14 cellular contexts compared by ENCODE assay signal in genomic region chr16:23146877-23147601, GRCh38. TPM values are rescaled to one million over a fixed set of nuclear protein-coding genes. Genes with fewer than 3 reads are reported as not detected.
DNase-seq lines count a peak whose midpoint lies in the region; ATAC-seq and TF ChIP-seq lines count a peak whose summit lies in the region.
"Had no signal": no experiment of that assay in that cellular context is flagged by ENCODE, and none has a peak within 500 bp of the region (broad histone marks: within the 10 kb centered on the region; RNA-seq: fewer than 3 reads in every experiment).

No MANE protein-coding gene starts in this region.

- TF ChIP-seq CTCF in coronary artery (IDR thresholded peaks at IDR 0.05) (no peak), left lung (IDR thresholded peaks at IDR 0.05) (no peak)

- H3K36me3 ChIP-seq in BLaER1 treated with 17β-estradiol and CSF1 and Interleukin-3, amounts not matched to agents 10 nM and 100 nM, result no peaks in the 10 kb centered on the region
- H3K36me3 ChIP-seq in HUES48 (ENCODE audit: control insufficient read depth, insufficient read depth, low read length) (no peaks in the 10 kb centered on the region), left lung (no peaks in the 10 kb centered on the region)

- H3K9ac ChIP-seq in BLaER1 treated with 17β-estradiol and CSF1 and Interleukin-3, amounts not matched to agents 10 nM and 100 nM, result peak overlapping the region in 2 of 11 experiments; percentile 14 to 21; a peak in 2 of 22 replicates
- H3K9ac ChIP-seq in HUES48 (ENCODE audit: low read depth, low read length), result no peak overlapping the region

- H3K4me2 ChIP-seq in BLaER1 treated with 17β-estradiol and CSF1 and Interleukin-3, amounts not matched to agents 10 nM and 100 nM, result peak overlapping the region; percentile 81 to 99 (median 96)

- no peak for DNase-seq in coronary artery (ENCODE audit: low spot score)
- no peak for DNase-seq in natural killer cell treated with Interleukin-12 subunit alpha and Interleukin-12 subunit beta and Interleukin-15 and Interleukin-18, amount 100 ng/mL, for 72 hours (ENCODE audit: low spot score)
- DNase-seq in NCI-H2029 treated with DMSO at 0.1 percent for 48 hours (lab: John Stamatoyannopoulos, UW), result no peak
- DNase-seq in NK-92 treated with Interleukin-12 subunit alpha and Interleukin-12 subunit beta, amount 100 ng/mL, for 24 hours (lab: John Stamatoyannopoulos, UW), result no peak
- no peak for DNase-seq in left lung
- DNase-seq: activated T-cell treated with anti-CD3 and anti-CD28 coated beads, Interleukin-2, amount 50 U/mL, for 48 hours; cortex of kidney; DMS 273 treated with DMSO at 0.1 percent for 48 hours; H7; NCI-H1417 had no signal

- no peaks in the 10 kb centered on the region for H3K9me3 Mint-ChIP-seq in natural killer cell treated with Interleukin-12 subunit alpha and Interleukin-12 subunit beta and Interleukin-15 and Interleukin-18, amount 100 ng/mL, for 72 hours

- no peak overlapping the region for H3K27ac ChIP-seq in BLaER1 treated with 17β-estradiol and CSF1 and Interleukin-3, amounts not matched to agents 10 nM and 100 nM
- H3K27ac ChIP-seq in HUES48 (ENCODE audit: low read depth, low read length) (no peak overlapping the region), coronary artery (no peak overlapping the region), left lung (no peak overlapping the region)

- H3K36me3 Mint-ChIP-seq in natural killer cell treated with Interleukin-12 subunit alpha and Interleukin-12 subunit beta and Interleukin-15 and Interleukin-18, amount 100 ng/mL, for 72 hours, result no peaks in the 10 kb centered on the region

- no peaks in the 10 kb centered on the region for H3K27me3 Mint-ChIP-seq in natural killer cell treated with Interleukin-12 subunit alpha and Interleukin-12 subunit beta and Interleukin-15 and Interleukin-18, amount 100 ng/mL, for 72 hours

- H3K27ac Mint-ChIP-seq in natural killer cell treated with Interleukin-12 subunit alpha and Interleukin-12 subunit beta and Interleukin-15 and Interleukin-18, amount 100 ng/mL, for 72 hours, result no peak overlapping the region

- H3K4me3 Mint-ChIP-seq in natural killer cell treated with Interleukin-12 subunit alpha and Interleukin-12 subunit beta and Interleukin-15 and Interleukin-18, amount 100 ng/mL, for 72 hours, result peak overlapping the region; percentile 13

- H3K27me3 ChIP-seq in BLaER1 treated with 17β-estradiol and CSF1 and Interleukin-3, amounts not matched to agents 10 nM and 100 nM, result no peaks in the 10 kb centered on the region
- no peaks in the 10 kb centered on the region for H3K27me3 ChIP-seq in HUES48 (ENCODE audit: control insufficient read depth, insufficient read depth, low read length)
- H3K27me3 ChIP-seq in left lung, result no peaks in the 10 kb centered on the region

- no peak overlapping the region; a peak in 2 of 20 replicates for H3K4me3 ChIP-seq in BLaER1 treated with 17β-estradiol and CSF1 and Interleukin-3, amounts not matched to agents 10 nM and 100 nM
- H3K4me3 ChIP-seq in HUES48 (ENCODE audit: low read depth, low read length), result peak overlapping the region; percentile 26; the same call in 1 of the 2 replicates
- peak overlapping the region; percentile 89 for H3K4me3 ChIP-seq in coronary artery
- peak overlapping the region in 1 of 2 donors; percentile 76 for H3K4me3 ChIP-seq in left lung

- H3K9me3 ChIP-seq in BLaER1 treated with 17β-estradiol and CSF1 and Interleukin-3, amounts not matched to agents 10 nM and 100 nM (replicated peaks in 1 of 11), result no peaks in the 10 kb centered on the region
- H3K9me3 ChIP-seq in HUES48 (ENCODE audit: control insufficient read depth, insufficient read depth, low read length), result no peaks in the 10 kb centered on the region
- no peaks in the 10 kb centered on the region for H3K9me3 ChIP-seq in left lung

- peaks cover 22 to 65% (median 41%) of the 10 kb centered on the region in 11 experiments; a peak in 17 of 22 replicates for H4K20me1 ChIP-seq in BLaER1 treated with 17β-estradiol and CSF1 and Interleukin-3, amounts not matched to agents 10 nM and 100 nM

- intact Hi-C loops in left lung (cut with DNase I), result no loop called here

- ATAC-seq in natural killer cell treated with Interleukin-12 subunit alpha and Interleukin-12 subunit beta and Interleukin-15 and Interleukin-18, amount 100 ng/mL, for 72 hours, result no peak
- ATAC-seq in HG03521 (IDR thresholded peaks at IDR 0.05; ENCODE audit: unreplicated experiment) (no peak), left lung (no peak)

- H3K4me1 Mint-ChIP-seq in natural killer cell treated with Interleukin-12 subunit alpha and Interleukin-12 subunit beta and Interleukin-15 and Interleukin-18, amount 100 ng/mL, for 72 hours (ENCODE audit: low read depth in 2 of 2), result peaks cover 16 to 20% of the 10 kb centered on the region in 2 donors

- peaks cover 24 to 44% (median 34%) of the 10 kb centered on the region in 10 experiments for H3K4me1 ChIP-seq in BLaER1 treated with 17β-estradiol and CSF1 and Interleukin-3, amounts not matched to agents 10 nM and 100 nM
- H3K4me1 ChIP-seq in HUES48 (ENCODE audit: control insufficient read depth, insufficient read depth, low read length) (peaks cover 41% of the 10 kb centered on the region), left lung (peaks cover 13 to 41% of the 10 kb centered on the region in 2 donors)

RNA-seq across cellular contexts. Expression of gene USP31, which starts 2.2 kb away (rescaled TPM):
- total RNA-seq in natural killer cell treated with Interleukin-12 subunit alpha and Interleukin-12 subunit beta and Interleukin-15 and Interleukin-18, amount 100 ng/mL, for 72 hours, result 10 to 100 TPM in 1 of 2 donors, 1 to 10 TPM in 1; 5.7 to 16.6 TPM
- total RNA-seq in left lung, result 10 to 100 TPM; 10.9 to 17.7 TPM

RNA-seq across cellular contexts. Expression of gene SCNN1G, which starts 35.5 kb away (rescaled TPM):
- not detected for total RNA-seq in natural killer cell treated with Interleukin-12 subunit alpha and Interleukin-12 subunit beta and Interleukin-15 and Interleukin-18, amount 100 ng/mL, for 72 hours
- total RNA-seq in left lung, result 1 to 10 TPM; 5.4 to 7.8 TPM
- total RNA-seq: SK-MEL-5 had no signal

Comparison
In these comparisons a context has a peak if more than half of its experiments do, and no peak if none do; other contexts are left out.
1. H3K4me3 ChIP-seq: peak in HUES48 (single experiment) and coronary artery (single experiment); none in BLaER1 treated with 17β-estradiol and CSF1 and Interleukin-3, amounts not matched to agents 10 nM and 100 nM (0 of 10).
2. RNA of gene SCNN1G, which starts 35.5 kb away (total RNA-seq): 5.4 to 7.8 TPM in left lung; not detected in natural killer cell treated with Interleukin-12 subunit alpha and Interleukin-12 subunit beta and Interleukin-15 and Interleukin-18, amount 100 ng/mL, for 72 hours; every median in the first group is over 4 times any median in the second.